In genomic region chr1:23483327-23484252, GRCh38 we compare ENCODE assay signal across 8 cellular contexts. TPM values are rescaled to one million over a fixed set of nuclear protein-coding genes. Genes with fewer than 3 reads are reported as not detected.
DNase-seq lines count a peak whose midpoint lies in the region; ATAC-seq and TF ChIP-seq lines count a peak whose summit lies in the region.

ASAP3 (minus strand) TSS chr1:23484179; CDS start chr1:23484133, 46 bp downstream.

- H3K27me3 ChIP-seq in adrenal gland: no peaks in the 10 kb centered on the region
- H3K27me3 ChIP-seq in right cardiac atrium (ENCODE audit: control insufficient read depth, insufficient read depth): no peaks in the 10 kb centered on the region

- peak in 1 of 2 donors; percentile 51 for TF ChIP-seq POLR2A in adrenal gland (IDR thresholded peaks at IDR 0.05)

- DNase-seq in GM12864 (ENCODE audit: low read depth) (no peak), M059J (ENCODE audit: low read depth) (peak; percentile 51), adrenal gland (peak; percentile 68 to 81 (median 75)), right cardiac atrium (peak; percentile 61 to 86 (median 78)), putamen (ENCODE audit: low spot score) (peak; percentile 15), GM19240 (ENCODE audit: insufficient read length, low spot score) (no peak)

- H3K9me3 ChIP-seq in adrenal gland (replicated peaks in 1 of 3) (no peaks in the 10 kb centered on the region), right cardiac atrium (ENCODE audit: control insufficient read depth, low read length) (no peaks in the 10 kb centered on the region)

- H3K27ac ChIP-seq in adrenal gland (peak within 1 kb of the TSS; percentile 43 to 95 (median 83)), right cardiac atrium (ENCODE audit: low read length) (peak within 1 kb of the TSS; percentile 95)

- H3K4me1 ChIP-seq in adrenal gland (replicated peaks in 1 of 2) (peaks cover 23 to 37% of the 10 kb centered on the region in 2 donors), right cardiac atrium (ENCODE audit: control insufficient read depth, insufficient read depth, low read length) (peaks cover 17% of the 10 kb centered on the region)

- H3K36me3 ChIP-seq in adrenal gland (replicated peaks in 1 of 2): no peaks in the 10 kb centered on the region

- H3K4me3 ChIP-seq in GM12864 (ENCODE audit: low read depth, low read length) (peak within 1 kb of the TSS; percentile 49), adrenal gland (peak within 1 kb of the TSS; percentile 9 to 84 (median 39)), right cardiac atrium (ENCODE audit: low read length) (peak within 1 kb of the TSS; percentile 99)

- intact Hi-C loops in adrenal gland (cut with DNase I) (loop anchor here in 1 of 2 donors (10.0 kb wide), 1 partner anchor 139 kb away; the partner anchor contains the start of gene HNRNPR), right cardiac atrium (cut with DNase I) (no loop called here)

- TF ChIP-seq CTCF in GM12864 (IDR thresholded peaks at IDR 0.05; ENCODE audit: low read depth, low read length, missing control alignments) (peak; percentile 14), adrenal gland (IDR thresholded peaks at IDR 0.05) (peak in 3 of 6 experiments; percentile 7 to 24 (median 24))

- peak; percentile 1 to 5 for ATAC-seq in right cardiac atrium
- no peak for ATAC-seq in HG02571 (IDR thresholded peaks at IDR 0.05; ENCODE audit: unreplicated experiment)
- no peak for ATAC-seq in GM18511 (IDR thresholded peaks at IDR 0.05; ENCODE audit: unreplicated experiment)

- 0 to 4% (median 2%) methylated on average over 19 to 81 of the region's 84 CpGs for WGBS in adrenal gland, 4 donors
- WGBS in right cardiac atrium: under 1% methylated on average over 84 of the region's 84 CpGs

RNA-seq across cellular contexts. Expression of gene ASAP3, which starts in this region (rescaled TPM):
- total RNA-seq in M059J (2014; rRNA removed; shearing (Covaris generic)): 6.7 and 13.7 TPM in 2 replicates
- 100 to 1,000 TPM in 2 of 8 donors, 10 to 100 TPM in 6; 47.6 to 122 (median 77.3) TPM for total RNA-seq in adrenal gland
- 100 to 1,000 TPM in 1 of 3 donors, 10 to 100 TPM in 2; 22.4 to 117 (median 81.0) TPM for polyA plus RNA-seq in adrenal gland
- 10 to 100 TPM; 31.4 to 45.2 (median 34.1) TPM for total RNA-seq in right cardiac atrium
- polyA plus RNA-seq in right cardiac atrium: 34.2 TPM

Comparison
In these comparisons a context has a peak if more than half of its experiments do, and no peak if none do; other contexts are left out.
1. DNase-seq: peak in M059J (single experiment), adrenal gland (7 of 7), right cardiac atrium (3 of 3) and putamen (single experiment); none in GM12864 (single experiment) and GM19240 (single experiment).
2. H3K4me3 ChIP-seq: peak in every context shown above with its lines; median percentile 99 in right cardiac atrium; 49 in GM12864; 39 in adrenal gland.
3. ATAC-seq: peak in right cardiac atrium (2 of 2); none in HG02571 (single experiment) and GM18511 (single experiment).